Comparison of ENCODE assay signal across 10 cellular contexts in genomic region chr14:66493750-66494149, GRCh38. TPM values are rescaled to one million over a fixed set of nuclear protein-coding genes. Genes with fewer than 3 reads are reported as not detected.
"Had no signal": no experiment of that assay in that cellular context is flagged by ENCODE, and none has a peak within 500 bp of the region (broad histone marks: within the 10 kb centered on the region; RNA-seq: fewer than 3 reads in every experiment).

No MANE protein-coding gene starts in this region.

- H3K9me3 ChIP-seq: HAP-1 had no signal

- H3K36me3 ChIP-seq: HAP-1 had no signal

- H3K4me1 ChIP-seq: HAP-1 had no signal

- FAIRE-seq: K562 had no signal

- H3K4me3 ChIP-seq: GM23248, HAP-1, K562 had no signal

- DNase-seq: GM23248, GOT3, H7, HFFc6, IMR-90 had no signal

- H3K27ac Mint-ChIP-seq: HFFc6 had no signal

- H3K4me3 Mint-ChIP-seq: HFFc6 had no signal

- H3K9me3 Mint-ChIP-seq: HFFc6 had no signal

- H2AFZ ChIP-seq: GM23248 had no signal

- H3K27ac ChIP-seq: GM23248, HL-60 had no signal

- H3K9ac ChIP-seq: GM23248 had no signal

RNA-seq across cellular contexts. Expression of gene CCDC196, which starts 7.6 kb away (rescaled TPM):
- total RNA-seq: GM23248, H4, H7, HFFc6, HT1080, IMR-90, K562 had no signal
- polyA plus RNA-seq: GM23248, IMR-90, K562 had no signal
